ENCODE assay signal across 1 cellular context in the genomic region with DNA sequence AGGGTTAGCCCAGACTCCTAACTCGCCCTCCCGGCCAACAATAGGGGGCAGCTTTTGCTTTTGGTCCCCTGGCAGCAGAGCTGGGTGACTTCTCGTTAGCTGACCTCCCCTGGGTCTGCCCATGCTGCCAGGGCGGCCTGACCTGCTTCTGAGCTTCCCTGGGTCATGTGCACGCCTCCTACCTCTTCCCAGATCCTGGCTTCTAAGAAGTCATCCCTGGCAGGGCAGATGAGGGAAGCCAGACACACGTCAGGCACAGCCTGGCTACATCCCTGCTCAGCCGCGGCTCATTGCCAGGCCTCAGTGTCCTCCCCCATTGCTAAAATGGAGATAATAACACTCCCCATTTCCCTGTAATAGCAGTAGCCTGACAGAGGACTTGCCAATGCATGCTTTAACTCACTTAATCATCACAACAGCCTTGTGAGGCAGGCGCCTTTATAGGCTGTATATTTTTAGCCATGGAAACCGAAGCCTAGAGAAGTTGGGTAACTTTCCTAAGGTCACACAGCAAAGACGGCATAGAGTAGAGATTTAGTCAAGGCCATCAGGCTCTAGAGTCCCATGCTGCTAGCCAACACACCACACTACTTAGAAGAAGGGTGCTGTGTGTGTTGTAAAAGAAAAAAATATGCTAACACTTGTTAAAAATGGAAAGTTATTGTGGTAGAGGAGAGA.
TF ChIP-seq lines count a peak whose summit lies in the region.

No MANE protein-coding gene starts in this region.

TF ChIP-seq in HEK293, 187 proteins besides CTCF, POLR2A, EP300 and RAD21 (continued from another document):
- TF ChIP-seq, protein P1, sequence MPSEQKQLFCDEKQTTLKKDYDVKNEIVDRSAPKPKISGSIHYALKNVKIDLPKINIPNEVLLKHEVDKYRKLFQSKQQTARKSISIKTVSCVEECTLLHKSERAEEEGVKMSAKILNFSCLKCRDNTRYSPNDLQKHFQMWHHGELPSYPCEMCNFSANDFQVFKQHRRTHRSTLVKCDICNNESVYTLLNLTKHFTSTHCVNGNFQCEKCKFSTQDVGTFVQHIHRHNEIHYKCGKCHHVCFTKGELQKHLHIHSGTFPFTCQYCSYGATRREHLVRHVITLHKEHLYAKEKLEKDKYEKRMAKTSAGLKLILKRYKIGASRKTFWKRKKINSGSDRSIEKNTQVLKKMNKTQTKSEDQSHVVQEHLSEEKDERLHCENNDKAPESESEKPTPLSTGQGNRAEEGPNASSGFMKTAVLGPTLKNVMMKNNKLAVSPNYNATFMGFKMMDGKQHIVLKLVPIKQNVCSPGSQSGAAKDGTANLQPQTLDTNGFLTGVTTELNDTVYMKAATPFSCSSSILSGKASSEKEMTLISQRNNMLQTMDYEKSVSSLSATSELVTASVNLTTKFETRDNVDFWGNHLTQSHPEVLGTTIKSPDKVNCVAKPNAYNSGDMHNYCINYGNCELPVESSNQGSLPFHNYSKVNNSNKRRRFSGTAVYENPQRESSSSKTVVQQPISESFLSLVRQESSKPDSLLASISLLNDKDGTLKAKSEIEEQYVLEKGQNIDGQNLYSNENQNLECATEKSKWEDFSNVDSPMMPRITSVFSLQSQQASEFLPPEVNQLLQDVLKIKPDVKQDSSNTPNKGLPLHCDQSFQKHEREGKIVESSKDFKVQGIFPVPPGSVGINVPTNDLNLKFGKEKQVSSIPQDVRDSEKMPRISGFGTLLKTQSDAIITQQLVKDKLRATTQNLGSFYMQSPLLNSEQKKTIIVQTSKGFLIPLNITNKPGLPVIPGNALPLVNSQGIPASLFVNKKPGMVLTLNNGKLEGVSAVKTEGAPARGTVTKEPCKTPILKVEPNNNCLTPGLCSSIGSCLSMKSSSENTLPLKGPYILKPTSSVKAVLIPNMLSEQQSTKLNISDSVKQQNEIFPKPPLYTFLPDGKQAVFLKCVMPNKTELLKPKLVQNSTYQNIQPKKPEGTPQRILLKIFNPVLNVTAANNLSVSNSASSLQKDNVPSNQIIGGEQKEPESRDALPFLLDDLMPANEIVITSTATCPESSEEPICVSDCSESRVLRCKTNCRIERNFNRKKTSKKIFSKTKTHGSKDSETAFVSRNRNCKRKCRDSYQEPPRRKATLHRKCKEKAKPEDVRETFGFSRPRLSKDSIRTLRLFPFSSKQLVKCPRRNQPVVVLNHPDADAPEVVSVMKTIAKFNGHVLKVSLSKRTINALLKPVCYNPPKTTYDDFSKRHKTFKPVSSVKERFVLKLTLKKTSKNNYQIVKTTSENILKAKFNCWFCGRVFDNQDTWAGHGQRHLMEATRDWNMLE (tag by site-specific recombination; conservative IDR thresholded peaks at IDR 0.05; ENCODE audit: low read depth), result no peak
